In genomic region chr11:8959546-8960166, GRCh38 we compare ENCODE assay signal across 8 cellular contexts. TPM values are rescaled to one million over a fixed set of nuclear protein-coding genes. Genes with fewer than 3 reads are reported as not detected.
DNase-seq lines count a peak whose midpoint lies in the region; ATAC-seq and TF ChIP-seq lines count a peak whose summit lies in the region.

No MANE protein-coding gene starts in this region.

- peak; percentile 5 for DNase-seq in activated T-cell treated with anti-CD3 and anti-CD28 coated beads for 4 hours
- no peak for DNase-seq in activated T-cell treated with anti-CD3 and anti-CD28 coated beads, Interleukin-2, amount 50 U/mL, for 1 hour
- DNase-seq in SK-MEL-5 (ENCODE audit: low read depth, low spot score): peak; percentile 83
- DNase-seq in dermis blood vessel endothelial cell: peak; percentile 89
- DNase-seq in mucosa of gallbladder (ENCODE audit: low spot score): peak; percentile 51
- DNase-seq in middle frontal gyrus (ENCODE audit: extremely low spot score, low spot score): no peak

- H3K36me3 ChIP-seq in KMS-11 (ENCODE audit: insufficient read depth): 0 out of 2 replicates have a peak, but pooled peaks cover 4% of the 10 kb centered on the region

- ATAC-seq in GM21576 (IDR thresholded peaks at IDR 0.05; ENCODE audit: unreplicated experiment): peak; percentile 39

- in situ Hi-C loops in SK-MEL-5 (cut with HindIII; ENCODE audit: low pct_unique_long_range_greater_than_20kb, low sequenced_read_pairs): no loop called here

- peak; percentile 75 for TF ChIP-seq CTCF in KMS-11 (conservative IDR thresholded peaks at IDR 0.05; ENCODE audit: low read depth, low read length)

- no peak overlapping the region for H3K4me3 ChIP-seq in KMS-11 (IDR thresholded peaks at IDR 0.05; ENCODE audit: insufficient read depth, low read depth, low read length)

- peaks cover 44% of the 10 kb centered on the region for H3K4me1 ChIP-seq in KMS-11 (ENCODE audit: low read depth, poor library complexity, severe bottlenecking)

- no peak overlapping the region; the same call in 1 of the 2 replicates for H3K4me2 ChIP-seq in KMS-11

- H3K9ac ChIP-seq in KMS-11: no peak overlapping the region

- H3K27ac ChIP-seq in KMS-11: no peak overlapping the region

- no peaks in the 10 kb centered on the region for H4K20me1 ChIP-seq in KMS-11 (ENCODE audit: insufficient read depth)

- no peaks in the 10 kb centered on the region for H3K27me3 ChIP-seq in KMS-11 (ENCODE audit: insufficient read depth, low read depth)

- no peak overlapping the region for H2AFZ ChIP-seq in KMS-11 (ENCODE audit: low read depth)

- H3K79me2 ChIP-seq in KMS-11 (ENCODE audit: insufficient read depth, low read depth): peaks cover 33% of the 10 kb centered on the region; the same call in 1 of the 2 replicates

RNA-seq across cellular contexts. Expression of gene TMEM9B, which starts 4.6 kb away (rescaled TPM):
- total RNA-seq in SK-MEL-5 (2014; rRNA removed; shearing (Covaris generic)): 50.1 and 56.8 TPM in 2 replicates
- polyA plus RNA-seq in SK-MEL-5 (2015; cell fraction: cytosol; rRNA removed): 38.9 and 47.7 TPM in 2 replicates
- 14.4 and 26.7 TPM in 2 replicates for polyA plus RNA-seq in SK-MEL-5 (2015; cell fraction: nucleus; rRNA removed)
- total RNA-seq in dermis blood vessel endothelial cell (33.2 and 41.9 TPM in 2 replicates), mucosa of gallbladder (50.9 TPM)

RNA-seq across cellular contexts. Expression of gene ASCL3, which starts 16.8 kb away (rescaled TPM):
- not detected in 2 replicates for total RNA-seq in SK-MEL-5 (2014; rRNA removed; shearing (Covaris generic))
- not detected in 2 replicates for polyA plus RNA-seq in SK-MEL-5 (2015; cell fraction: cytosol; rRNA removed)
- polyA plus RNA-seq in SK-MEL-5 (2015; cell fraction: nucleus; rRNA removed): not detected in 2 replicates
- total RNA-seq in dermis blood vessel endothelial cell (not detected in 2 replicates), mucosa of gallbladder (not detected)

RNA-seq across cellular contexts. Expression of gene C11orf16, which starts 26.9 kb away (rescaled TPM):
- total RNA-seq in SK-MEL-5 (2014; rRNA removed; shearing (Covaris generic)): not detected in 2 replicates
- polyA plus RNA-seq in SK-MEL-5 (2015; cell fraction: cytosol; rRNA removed): not detected in 2 replicates
- not detected in 2 replicates for polyA plus RNA-seq in SK-MEL-5 (2015; cell fraction: nucleus; rRNA removed)
- not detected in 2 replicates for total RNA-seq in dermis blood vessel endothelial cell
- not detected for total RNA-seq in mucosa of gallbladder

RNA-seq across cellular contexts. Expression of gene NRIP3, which starts 44.1 kb away (rescaled TPM):
- total RNA-seq in SK-MEL-5 (2014; rRNA removed; shearing (Covaris generic)): 9.7 and 11.1 TPM in 2 replicates
- 12.6 and 18.8 TPM in 2 replicates for polyA plus RNA-seq in SK-MEL-5 (2015; cell fraction: cytosol; rRNA removed)
- polyA plus RNA-seq in SK-MEL-5 (2015; cell fraction: nucleus; rRNA removed): 8.6 and 20.7 TPM in 2 replicates
- total RNA-seq in dermis blood vessel endothelial cell: 1.2 and 2.0 TPM in 2 replicates
- 2.7 TPM for total RNA-seq in mucosa of gallbladder

RNA-seq across cellular contexts. Expression of gene AKIP1, which starts 48.7 kb away (rescaled TPM):
- 34.0 and 38.5 TPM in 2 replicates for total RNA-seq in SK-MEL-5 (2014; rRNA removed; shearing (Covaris generic))
- 47.6 TPM in 2 replicates for polyA plus RNA-seq in SK-MEL-5 (2015; cell fraction: cytosol; rRNA removed)
- 27.2 and 37.5 TPM in 2 replicates for polyA plus RNA-seq in SK-MEL-5 (2015; cell fraction: nucleus; rRNA removed)
- total RNA-seq in dermis blood vessel endothelial cell (26.5 and 32.6 TPM in 2 replicates), mucosa of gallbladder (29.8 TPM)

Comparison
In these comparisons a context has a peak if more than half of its experiments do, and no peak if none do; other contexts are left out.
1. DNase-seq: peak in activated T-cell treated with anti-CD3 and anti-CD28 coated beads for 4 hours (single experiment), SK-MEL-5 (single experiment), dermis blood vessel endothelial cell (single experiment) and mucosa of gallbladder (single experiment); none in activated T-cell treated with anti-CD3 and anti-CD28 coated beads, Interleukin-2, amount 50 U/mL, for 1 hour (single experiment) and middle frontal gyrus (single experiment).